Comparison of ENCODE assay signal across 32 cellular contexts in the genomic region with DNA sequence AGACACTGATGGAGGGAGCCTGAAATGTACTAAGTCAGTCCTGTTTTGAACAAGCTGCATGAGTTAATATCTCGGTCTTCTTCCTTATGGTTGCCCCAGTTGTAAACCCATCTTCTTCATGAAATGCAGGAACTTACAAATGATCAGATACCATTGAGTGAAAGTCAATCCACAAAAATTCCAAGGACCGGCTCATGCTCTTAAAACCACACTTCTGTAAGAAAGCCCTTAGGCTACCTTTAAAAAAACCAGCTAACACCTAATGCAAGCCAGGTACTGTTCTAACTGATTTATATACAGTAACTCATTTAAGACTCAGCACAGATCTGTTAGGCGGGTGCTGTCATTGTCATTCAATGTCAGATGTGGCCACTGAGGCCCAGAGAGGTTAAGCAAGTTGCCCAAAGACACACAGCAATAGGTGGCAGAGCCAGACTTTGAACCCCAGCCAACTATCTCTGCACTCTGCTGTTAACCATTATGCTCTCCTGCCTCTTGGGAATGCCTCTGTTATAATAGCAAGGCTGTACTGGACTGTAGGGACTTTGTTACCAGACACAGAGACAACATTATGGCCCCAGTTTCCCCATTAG.
"Had no signal": no experiment of that assay in that cellular context is flagged by ENCODE, and none has a peak within 500 bp of the region (broad histone marks: within the 10 kb centered on the region; RNA-seq: fewer than 3 reads in every experiment).

No MANE protein-coding gene starts in this region.

- H3K27ac ChIP-seq: adrenal gland, body of pancreas, cardiac muscle cell, colonic mucosa, dorsolateral prefrontal cortex, esophagus muscularis mucosa, gastroesophageal sphincter, heart right ventricle, hepatocyte, WERI-Rb-1 had no signal

- ATAC-seq: activated CD4-positive, CD25-positive, alpha-beta regulatory T cell treated with anti-CD3 and anti-CD28 coated beads, Interleukin-2, amount 50 U/mL, for 24 hours; activated CD8-positive, alpha-beta memory T cell treated with anti-CD3 and anti-CD28 coated beads, Interleukin-2, amount 10 ng/mL, durations not matched to agents 7 days and 5 days; activated CD8-positive, alpha-beta T cell treated with anti-CD3 and anti-CD28 coated beads for 36 hours; activated naive CD8-positive, alpha-beta T cell treated with anti-CD3 and anti-CD28 coated beads, Interleukin-2, amount 50 U/mL, for 24 hours; body of pancreas; gastroesophageal sphincter; heart right ventricle had no signal

- H3K27me3 ChIP-seq: adrenal gland, body of pancreas, colonic mucosa, esophagus muscularis mucosa had no signal

- H3K79me2 ChIP-seq: hepatocyte had no signal

- H3K4me3 ChIP-seq: adrenal gland, body of pancreas, cardiac muscle cell, colonic mucosa, dorsolateral prefrontal cortex, esophagus muscularis mucosa, gastroesophageal sphincter, heart right ventricle, hepatocyte had no signal

- H3K4me1 ChIP-seq: adrenal gland, body of pancreas, colonic mucosa, gastroesophageal sphincter had no signal

- H3K4me2 ChIP-seq: hepatocyte had no signal

- H2AFZ ChIP-seq: hepatocyte had no signal

- H3K9me3 ChIP-seq: adrenal gland, body of pancreas, colonic mucosa, esophagus muscularis mucosa, gastroesophageal sphincter, heart right ventricle had no signal

- H3K36me3 ChIP-seq: adrenal gland, cardiac muscle cell, colonic mucosa, esophagus muscularis mucosa, gastroesophageal sphincter, heart right ventricle, WERI-Rb-1 had no signal

- DNase-seq: activated B cell treated with CpG ODN at 0.5 μM for 24 hours; activated CD4-positive, alpha-beta T cell treated with anti-CD3 and anti-CD28 coated beads for 48 hours; activated CD4-positive, alpha-beta T cell treated with anti-CD3 and anti-CD28 coated beads, Interleukin-2, amount 50 U/mL, for 1 hour; activated CD4-positive, alpha-beta T cell treated with anti-CD3 and anti-CD28 coated beads, Interleukin-2, amount 50 U/mL, for 48 hours; activated CD8-positive, alpha-beta memory T cell treated with anti-CD3 and anti-CD28 coated beads, Interleukin-2, amount 10 ng/mL, durations not matched to agents 7 days and 5 days; activated CD8-positive, alpha-beta memory T cell treated with anti-CD3 and anti-CD28 coated beads, Interleukin-2, amount 50 U/mL, for 4 hours; activated CD8-positive, alpha-beta T cell treated with anti-CD3 and anti-CD28 coated beads for 36 hours; activated effector memory CD4-positive, alpha-beta T cell treated with anti-CD3 and anti-CD28 coated beads, Interleukin-2, amount 50 U/mL, for 16 hours; activated naive CD4-positive, alpha-beta T cell treated with anti-CD3 and anti-CD28 coated beads for 36 hours; activated naive CD8-positive, alpha-beta T cell treated with anti-CD3 and anti-CD28 coated beads for 36 hours; activated naive CD8-positive, alpha-beta T cell treated with anti-CD3 and anti-CD28 coated beads, Interleukin-2, amount 50 U/mL, for 24 hours; activated T-cell treated with anti-CD3 and anti-CD28 coated beads, Interleukin-2, amount 50 U/mL, for 1 hour; activated T-cell treated with anti-CD3 and anti-CD28 coated beads, Interleukin-2, amount 50 U/mL, for 48 hours; adrenal gland; amygdala; aorta; body of pancreas; central memory CD4-positive, alpha-beta T cell; cerebellar nuclear complex; colonic mucosa; dorsolateral prefrontal cortex; effector memory CD4-positive, alpha-beta T cell; erythroblast; foreskin melanocyte; heart right ventricle; T1000; WERI-Rb-1 had no signal
